Comparison of ENCODE assay signal across 1 cellular context in the genomic region with DNA sequence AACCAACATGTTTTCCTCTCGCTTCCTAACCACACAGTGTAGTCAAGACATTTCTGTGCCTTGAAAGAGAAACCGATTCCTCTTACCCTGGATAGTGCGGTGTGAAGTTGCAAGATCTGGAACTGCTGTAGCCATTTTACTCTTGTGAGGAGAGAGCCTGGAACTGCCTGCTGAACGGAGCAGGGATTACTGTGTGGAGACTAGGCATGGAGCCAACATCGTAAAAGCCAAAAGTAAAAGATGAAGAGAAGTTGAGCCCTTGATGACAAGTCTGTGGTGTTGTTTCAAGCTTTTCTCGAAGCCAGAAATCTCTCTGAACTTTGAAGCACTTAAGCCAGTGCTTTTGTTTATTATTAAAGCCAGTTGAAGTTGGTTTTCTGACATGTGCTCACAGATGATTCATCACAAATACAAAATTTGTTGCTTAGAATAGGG.
TF ChIP-seq lines count a peak whose summit lies in the region.

No MANE protein-coding gene starts in this region.

TF ChIP-seq in GM12878, 131 proteins besides CTCF, POLR2A, EP300 and RAD21 (continued from another document):
- no peak for TF ChIP-seq EED (IDR thresholded peaks at IDR 0.05; ENCODE audit: low read depth)
TF ChIP-seq in GM12878: peak in this region for 0.
